24 cellular contexts compared by ENCODE assay signal in genomic region chr5:140072812-140073211, GRCh38. TPM values are rescaled to one million over a fixed set of nuclear protein-coding genes. Genes with fewer than 3 reads are reported as not detected.
"Had no signal": no experiment of that assay in that cellular context is flagged by ENCODE, and none has a peak within 500 bp of the region (broad histone marks: within the 10 kb centered on the region; RNA-seq: fewer than 3 reads in every experiment).

No MANE protein-coding gene starts in this region.

- H3K27ac ChIP-seq: colonic mucosa, epithelial cell of prostate, esophagus muscularis mucosa, foreskin keratinocyte, gastroesophageal sphincter, heart left ventricle, hepatocyte, lower lobe of right lung, neutrophil, pancreas, suprapubic skin, vagina had no signal

- H3K4me3 ChIP-seq: colonic mucosa, esophagus muscularis mucosa, gastroesophageal sphincter, hepatocyte, lower lobe of right lung, mucosa of descending colon, pancreas, smooth muscle cell, suprapubic skin, vagina had no signal

- H2AFZ ChIP-seq: hepatocyte had no signal

- DNase-seq: colonic mucosa; effector CD8-positive, alpha-beta T cell; endodermal cell; foreskin keratinocyte; heart left ventricle; left ventricle myocardium superior; lower lobe of right lung; mucosa of descending colon; pancreas; stimulated activated CD4-positive, alpha-beta T cell treated with anti-CD3 and anti-CD28 coated beads, Interleukin-12 subunit alpha, Interleukin-12 subunit beta, amount 100 ng/mL, for 4 hours; stimulated activated CD4-positive, alpha-beta T cell treated with anti-CD3 and anti-CD28 coated beads, Interleukin-1b, Interleukin-23, amount 100 ng/mL, for 48 hours; stimulated activated CD4-positive, alpha-beta T cell treated with anti-CD3 and anti-CD28 coated beads, Interleukin-4, amount 100 ng/mL, for 1 hour; stimulated activated CD8-positive, alpha-beta memory T cell treated with anti-CD3 and anti-CD28 coated beads, Interleukin-4, amount 100 ng/mL, for 48 hours; stimulated activated naive CD8-positive, alpha-beta T cell treated with anti-CD3 and anti-CD28 coated beads, Interleukin-15, amount 100 ng/mL, for 72 hours had no signal

- H3K4me1 ChIP-seq: colonic mucosa, foreskin keratinocyte, pancreas, suprapubic skin, vagina had no signal

- H3K9me3 ChIP-seq: colonic mucosa, esophagus muscularis mucosa, gastroesophageal sphincter, heart left ventricle, lower lobe of right lung, mucosa of descending colon, neutrophil, pancreas, suprapubic skin, vagina had no signal

- H3K36me3 ChIP-seq: colonic mucosa, esophagus muscularis mucosa, gastroesophageal sphincter, heart left ventricle, lower lobe of right lung, neutrophil, pancreas, suprapubic skin, vagina had no signal

- H3K27me3 ChIP-seq: colonic mucosa, esophagus muscularis mucosa, gastroesophageal sphincter, pancreas, suprapubic skin, vagina had no signal

- H3K79me2 ChIP-seq: hepatocyte had no signal

RNA-seq across cellular contexts. Expression of gene NRG2, which starts 29.7 kb away (rescaled TPM):
- total RNA-seq: kidney epithelial cell; natural killer cell treated with Interleukin-12 subunit alpha and Interleukin-12 subunit beta and Interleukin-15 and Interleukin-18, amount 100 ng/mL, for 72 hours had no signal
